In the genomic region with DNA sequence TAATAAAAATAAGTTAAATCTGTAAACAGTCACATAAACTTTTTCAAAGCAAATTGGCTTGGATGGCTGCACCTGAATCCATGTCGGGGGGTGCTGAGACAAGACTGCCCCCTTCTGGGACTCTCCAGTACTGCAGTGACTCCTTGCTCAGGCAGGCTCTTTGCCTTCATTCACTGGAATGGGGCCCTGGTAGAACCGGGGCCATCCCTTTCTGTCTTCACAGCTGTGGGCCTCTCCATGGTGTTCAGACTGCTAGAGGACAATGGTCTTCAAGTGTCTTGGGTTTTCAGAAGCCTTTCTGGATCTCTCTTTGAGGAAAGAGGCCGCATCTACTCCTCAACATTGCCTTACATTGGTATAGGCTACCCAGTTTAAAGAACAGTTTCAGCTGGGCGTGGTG, we compare ENCODE assay signal across 8 cellular contexts. TPM values are rescaled to one million over a fixed set of nuclear protein-coding genes. Genes with fewer than 3 reads are reported as not detected.
DNase-seq lines count a peak whose midpoint lies in the region; ATAC-seq and TF ChIP-seq lines count a peak whose summit lies in the region.

No MANE protein-coding gene starts in this region.

- no peaks in the 10 kb centered on the region for H3K79me2 ChIP-seq in MM.1S (ENCODE audit: low read length)

- ATAC-seq in T-helper 17 cell, result peak; percentile 93
- ATAC-seq in HG03378 (IDR thresholded peaks at IDR 0.05; ENCODE audit: unreplicated experiment), result no peak

- no peaks in the 10 kb centered on the region for H4K20me1 ChIP-seq in MM.1S (ENCODE audit: insufficient read depth, low read length)

- peaks cover 5% of the 10 kb centered on the region; the same call in 1 of the 2 replicates for H3K4me1 ChIP-seq in MM.1S (ENCODE audit: low read length)

- H3K9ac ChIP-seq in MM.1S (ENCODE audit: low read length), result no peak overlapping the region

- H3K4me3 ChIP-seq in MM.1S (ENCODE audit: low read length), result no peak overlapping the region

- no peaks in the 10 kb centered on the region for H3F3A ChIP-seq in MM.1S (ENCODE audit: insufficient read depth, low read length)

- no peak overlapping the region for H3K27ac ChIP-seq in MM.1S (ENCODE audit: low read length)

- H3K9me3 ChIP-seq in MM.1S (replicated peaks; ENCODE audit: insufficient read depth, low read length) (no peaks in the 10 kb centered on the region), T-helper 17 cell (ENCODE audit: control insufficient read depth, low read length, poor library complexity, severe bottlenecking) (peaks cover 4% of the 10 kb centered on the region)

- no peak overlapping the region for H3K27ac Mint-ChIP-seq in T-helper 17 cell

- peaks cover 21% of the 10 kb centered on the region for H3K27me3 Mint-ChIP-seq in T-helper 17 cell

- no peak overlapping the region for H2AFZ ChIP-seq in MM.1S (ENCODE audit: low read length)

- H3K36me3 ChIP-seq in MM.1S (replicated peaks; ENCODE audit: insufficient read depth, low read length), result no peaks in the 10 kb centered on the region

- no peak overlapping the region for H3K4me3 Mint-ChIP-seq in T-helper 17 cell

- no peak overlapping the region for H3K4me2 ChIP-seq in MM.1S (ENCODE audit: low read depth, low read length)

- H3K36me3 Mint-ChIP-seq in T-helper 17 cell (ENCODE audit: low read depth), result peaks cover 2% of the 10 kb centered on the region

- DNase-seq in GDM1 (lab: John Stamatoyannopoulos, UW) (peak; percentile 44), MM.1S (peak; percentile 76), T-helper 17 cell (peak; percentile 60 to 81 (median 66)), anterior cingulate cortex (lab: John Stamatoyannopoulos, UW) (peak in 37 of 58 donors; percentile 18 to 77 (median 40)), hippocampal formation (lab: John Stamatoyannopoulos, UW) (peak; percentile 25 to 49), occipital lobe (lab: John Stamatoyannopoulos, UW) (no peak)
- peak; percentile 46 to 68 for DNase-seq in stimulated activated CD4-positive, alpha-beta T cell treated with anti-CD3 and anti-CD28 coated beads, Interleukin-15, amount 100 ng/mL, for 1 hour (ENCODE audit: low read depth in 1 of 2, low spot score in 1 of 2)

- H3K27me3 ChIP-seq in MM.1S (replicated peaks; ENCODE audit: insufficient read depth, low read length), result no peaks in the 10 kb centered on the region

- H3K9me2 ChIP-seq in MM.1S (replicated peaks; ENCODE audit: insufficient read depth, low read length), result no peaks in the 10 kb centered on the region

- peak; percentile 98 for TF ChIP-seq CTCF in MM.1S (IDR thresholded peaks at IDR 0.05; ENCODE audit: low read length)

- peaks cover 7% of the 10 kb centered on the region for H3K4me1 Mint-ChIP-seq in T-helper 17 cell

RNA-seq across cellular contexts. Expression of gene IMPDH1, which starts 16.1 kb away (rescaled TPM):
- total RNA-seq in T-helper 17 cell (10 to 100 TPM; 52.5 to 55.9 TPM), occipital lobe (27.0 TPM)

RNA-seq across cellular contexts. Expression of gene HILPDA, which starts 29.8 kb away (rescaled TPM):
- total RNA-seq in T-helper 17 cell (1 to 10 TPM in 1 of 2 donors, under 1 TPM in 1; 0.96 to 1.1 TPM), occipital lobe (27.5 TPM)

RNA-seq across cellular contexts. Expression of gene METTL2B, which starts 50.7 kb away (rescaled TPM):
- 10 to 100 TPM; 15.8 to 19.9 TPM for total RNA-seq in T-helper 17 cell
- 33.1 TPM for total RNA-seq in occipital lobe

Comparison
In these comparisons a context has a peak if more than half of its experiments do, and no peak if none do; other contexts are left out.
1. RNA of gene HILPDA, which starts 29.8 kb away (total RNA-seq): 27.5 TPM in occipital lobe (single experiment); 0.96 to 1.1 TPM in T-helper 17 cell; every median in the first group is over 10 times any median in the second.